In the genomic region with DNA sequence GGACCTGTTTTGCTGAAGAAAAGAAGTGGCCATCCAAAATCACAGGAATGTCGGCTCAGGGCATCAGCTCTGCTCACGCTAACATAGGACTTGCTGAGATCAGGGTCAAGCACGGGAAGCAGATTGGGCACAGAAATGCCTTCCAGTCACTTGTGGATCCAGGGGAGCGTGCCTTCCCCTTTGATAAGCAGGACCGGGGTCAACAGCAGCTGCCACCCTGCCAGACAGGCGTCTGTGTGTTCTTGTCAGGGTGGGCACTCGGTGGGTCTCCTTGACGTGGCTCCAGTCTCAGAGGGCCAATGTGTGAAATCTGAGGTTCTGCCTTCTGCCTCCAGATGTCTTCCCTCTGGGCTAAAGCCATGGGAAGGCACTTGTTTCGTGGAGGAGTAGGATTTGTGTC, we compare ENCODE assay signal across 19 cellular contexts.
"Had no signal": no experiment of that assay in that cellular context is flagged by ENCODE, and none has a peak within 500 bp of the region (broad histone marks: within the 10 kb centered on the region; RNA-seq: fewer than 3 reads in every experiment).

No MANE protein-coding gene starts in this region.

- H3K9me3 ChIP-seq: prostate gland, thyroid gland had no signal

- DNase-seq: central memory CD4-positive, alpha-beta T cell; dermis blood vessel endothelial cell; effector memory CD8-positive, alpha-beta T cell; kidney; left ventricle myocardium superior; lower lobe of right lung; naive thymus-derived CD8-positive, alpha-beta T cell; right cardiac atrium; sigmoid colon; stimulated activated CD4-positive, alpha-beta T cell treated with anti-CD3 and anti-CD28 coated beads, Interleukin-2, amount 100 ng/mL, for 24 hours; stimulated activated CD4-positive, alpha-beta T cell treated with anti-CD3 and anti-CD28 coated beads, Interleukin-4, amount 100 ng/mL, for 24 hours; stimulated activated naive CD4-positive, alpha-beta T cell treated with Interleukin-2 at 50 U/mL for 16 hours; stomach; trophoblast cell had no signal

- FAIRE-seq: colon, frontal cortex, kidney had no signal

- H3K36me3 Mint-ChIP-seq: stimulated activated effector memory CD8-positive, alpha-beta T cell treated with anti-CD3 and anti-CD28 coated beads, Interleukin-12 subunit alpha, Interleukin-12 subunit beta, amount 100 ng/mL, for 72 hours had no signal

- H3K4me1 ChIP-seq: lower lobe of right lung, prostate gland, sigmoid colon, stomach had no signal

- ATAC-seq: effector memory CD8-positive, alpha-beta T cell; left ventricle myocardium superior; lower lobe of right lung; naive thymus-derived CD8-positive, alpha-beta T cell; right cardiac atrium; stimulated activated effector memory CD8-positive, alpha-beta T cell treated with anti-CD3 and anti-CD28 coated beads, Interleukin-12 subunit alpha, Interleukin-12 subunit beta, amount 100 ng/mL, for 72 hours had no signal

- H3K4me3 Mint-ChIP-seq: effector memory CD8-positive, alpha-beta T cell; naive thymus-derived CD8-positive, alpha-beta T cell; stimulated activated effector memory CD8-positive, alpha-beta T cell treated with anti-CD3 and anti-CD28 coated beads, Interleukin-12 subunit alpha, Interleukin-12 subunit beta, amount 100 ng/mL, for 72 hours had no signal

- H3K27ac ChIP-seq: lower lobe of right lung, prostate gland, sigmoid colon, stomach, thyroid gland had no signal

- H3K27me3 ChIP-seq: thyroid gland had no signal

- H3K4me3 ChIP-seq: lower lobe of right lung, prostate gland, sigmoid colon, stomach, thyroid gland had no signal

- H3K36me3 ChIP-seq: lower lobe of right lung, prostate gland, sigmoid colon, stomach, thyroid gland had no signal

- H3K27ac Mint-ChIP-seq: effector memory CD8-positive, alpha-beta T cell; naive thymus-derived CD8-positive, alpha-beta T cell; stimulated activated effector memory CD8-positive, alpha-beta T cell treated with anti-CD3 and anti-CD28 coated beads, Interleukin-12 subunit alpha, Interleukin-12 subunit beta, amount 100 ng/mL, for 72 hours had no signal

- H3K4me1 Mint-ChIP-seq: naive thymus-derived CD8-positive, alpha-beta T cell; stimulated activated effector memory CD8-positive, alpha-beta T cell treated with anti-CD3 and anti-CD28 coated beads, Interleukin-12 subunit alpha, Interleukin-12 subunit beta, amount 100 ng/mL, for 72 hours had no signal
